8 cellular contexts compared by ENCODE assay signal in the genomic region with DNA sequence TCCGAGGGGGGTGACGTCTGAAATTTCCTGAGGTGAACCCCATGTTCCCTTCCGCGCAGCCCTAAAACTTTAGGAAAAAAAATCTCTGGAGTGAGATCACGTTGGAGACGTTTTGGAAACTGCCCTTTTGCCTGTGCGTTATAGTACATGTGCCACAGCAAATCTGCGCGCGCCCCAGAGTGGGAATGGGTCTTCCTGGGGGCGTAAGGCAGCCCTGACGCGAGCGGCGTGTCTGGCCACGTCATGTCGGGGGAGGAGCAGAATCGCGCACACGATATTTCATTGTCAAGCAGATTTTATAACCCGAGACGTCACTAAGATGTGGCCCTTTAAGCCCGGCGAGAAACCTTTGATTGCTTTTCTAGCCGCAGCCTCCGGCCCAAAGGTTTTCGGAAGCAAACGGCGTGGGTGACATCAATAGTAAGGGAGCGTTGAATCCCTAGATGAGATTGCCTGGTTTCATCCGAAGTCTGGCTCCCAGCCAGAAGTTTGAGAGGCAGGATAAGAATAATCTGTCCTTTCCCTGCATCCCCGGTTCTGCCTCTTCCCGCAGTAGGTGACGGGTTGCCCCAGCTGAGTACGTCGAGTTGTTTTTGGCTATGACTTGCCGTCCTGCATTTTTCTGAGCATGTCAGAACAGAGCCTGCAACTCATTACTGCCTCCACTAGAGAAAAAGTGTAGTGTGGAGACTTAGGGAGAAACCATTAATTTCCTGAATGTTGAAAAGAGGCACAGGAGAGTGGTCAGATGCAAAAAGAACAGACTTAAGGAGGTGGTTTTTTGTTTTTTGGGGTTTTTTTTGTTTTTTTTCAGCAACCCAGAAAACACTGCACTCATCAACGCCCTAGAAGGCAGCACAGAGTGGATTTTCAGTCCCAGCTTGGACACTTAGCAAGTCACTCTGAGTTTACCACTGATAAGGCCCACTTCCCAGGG. TPM values are rescaled to one million over a fixed set of nuclear protein-coding genes. Genes with fewer than 3 reads are reported as not detected.
A peak's percentile ranks its signal among the peaks of the same experiment; 100 is the strongest.
DNase-seq lines count a peak whose midpoint lies in the region; ATAC-seq and TF ChIP-seq lines count a peak whose summit lies in the region.

No MANE protein-coding gene starts in this region.

- H3K18ac ChIP-seq in H9 (ENCODE audit: insufficient read length, low read depth, low read length), result peak overlapping the region; percentile 98

- H3K36me3 ChIP-seq in gastroesophageal sphincter, result peaks cover 0 to 2% of the 10 kb centered on the region in 2 donors
- H3K36me3 ChIP-seq in suprapubic skin, result no peaks in the 10 kb centered on the region

- H3K4me1 ChIP-seq in H9 (ENCODE audit: insufficient read depth, low read length) (peaks cover 3% of the 10 kb centered on the region), gastroesophageal sphincter (peaks cover 3 to 51% (median 15%) of the 10 kb centered on the region in 3 donors), suprapubic skin (peaks cover 67% of the 10 kb centered on the region)

- H3K56ac ChIP-seq in H9 (ENCODE audit: insufficient read length, low read depth, low read length), result peak overlapping the region; percentile 48

- no peak overlapping the region for H2BK15ac ChIP-seq in H9 (ENCODE audit: low read depth, low read length)

- H3T11ph ChIP-seq in H9 (ENCODE audit: low read length), result no peak overlapping the region

- TF ChIP-seq POLR2A in Raji (IDR thresholded peaks at IDR 0.05; ENCODE audit: insufficient read depth, low read depth, low read length) (peak; percentile 79), gastroesophageal sphincter (IDR thresholded peaks at IDR 0.05) (peak; percentile 31 to 46), suprapubic skin (IDR thresholded peaks at IDR 0.05) (peak; percentile 22 to 62)

- peak overlapping the region; percentile 66 for H2AFZ ChIP-seq in H9 (ENCODE audit: low read length)

- H3K23ac ChIP-seq in H9 (ENCODE audit: insufficient read length, low read depth, low read length), result no peak overlapping the region

- H3K27me3 ChIP-seq in H9 (ENCODE audit: insufficient read depth, low read length), result no peaks in the 10 kb centered on the region
- H3K27me3 ChIP-seq in gastroesophageal sphincter, result no peaks in the 10 kb centered on the region
- no peaks in the 10 kb centered on the region for H3K27me3 ChIP-seq in suprapubic skin

- no peaks in the 10 kb centered on the region for H4K20me1 ChIP-seq in H9 (ENCODE audit: control insufficient read depth, insufficient read depth, insufficient read length)

- peak overlapping the region; percentile 81 to 93 for H3K4me3 Mint-ChIP-seq in H9

- no peak for TF ChIP-seq CTCF in H9 (conservative IDR thresholded peaks at IDR 0.05)
- peak in 3 of 4 experiments; percentile 33 to 72 (median 48) for TF ChIP-seq CTCF in gastroesophageal sphincter (IDR thresholded peaks at IDR 0.05)
- TF ChIP-seq CTCF in suprapubic skin (IDR thresholded peaks at IDR 0.05), result peak in 1 of 2 donors; percentile 22

- ATAC-seq in gastroesophageal sphincter, result peak; percentile 90

- H2BK5ac ChIP-seq in H9 (ENCODE audit: insufficient read length, low read length), result peak overlapping the region; percentile 66

- peak overlapping the region; percentile 95 for H2BK120ac ChIP-seq in H9 (ENCODE audit: low read depth, low read length, poor library complexity, severe bottlenecking)

- no peak overlapping the region for H3K4ac ChIP-seq in H9 (ENCODE audit: low read depth, low read length)

- H2BK12ac ChIP-seq in H9 (ENCODE audit: insufficient read length, low read depth, low read length), result peak overlapping the region; percentile 70

- H3K9me3 Mint-ChIP-seq in H9, result no peaks in the 10 kb centered on the region; a peak in 2 of 5 replicates

- H3K9me3 ChIP-seq in H9 (ENCODE audit: control insufficient read depth, low read depth, low read length) (no peaks in the 10 kb centered on the region), gastroesophageal sphincter (no peaks in the 10 kb centered on the region), suprapubic skin (no peaks in the 10 kb centered on the region)

- no peak overlapping the region for H2AK5ac ChIP-seq in H9 (ENCODE audit: insufficient read length, low read length)

- no peaks in the 10 kb centered on the region for H3K79me1 ChIP-seq in H9 (ENCODE audit: insufficient read depth, low read depth, low read length, poor library complexity, severe bottlenecking)

- H4K5ac ChIP-seq in H9 (ENCODE audit: insufficient read length, low read depth, low read length), result peak overlapping the region; percentile 84

- H3K27ac Mint-ChIP-seq in H9, result peak overlapping the region; percentile 99 to 100 (median 99)

- H3K14ac ChIP-seq in H9 (ENCODE audit: insufficient read depth, low read length), result peak overlapping the region; percentile 98; the same call in 1 of the 2 replicates

- H3K9ac ChIP-seq in H9 (ENCODE audit: extremely low read depth, insufficient read length, low read length), result peak overlapping the region; percentile 96

- peaks cover 11% of the 10 kb centered on the region for H3K23me2 ChIP-seq in H9 (ENCODE audit: insufficient read length, low read depth, low read length, poor library complexity, severe bottlenecking)

- peak overlapping the region; percentile 93 for H3K4me2 ChIP-seq in H9 (ENCODE audit: insufficient read depth, insufficient read length, low read length)

- H4K91ac ChIP-seq in H9 (ENCODE audit: insufficient read length, low read depth, low read length), result peak overlapping the region; percentile 0

- peak overlapping the region; percentile 22 for H4K8ac ChIP-seq in H9 (replicated peaks; ENCODE audit: insufficient read length, low read depth, low read length)

- WGBS in H9 (ENCODE audit: extremely low coverage, insufficient read length, low lambda C conversion rate), result no CpG with 5 or more reads among the region's 38 CpGs
- 1 to 3% methylated on average over 9 to 16 of the region's 38 CpGs for WGBS in gastroesophageal sphincter (ENCODE audit: low coverage in 1 of 2), 2 donors
- under 1% methylated on average over 27 of the region's 38 CpGs for whole genome bisulfite sequencing in suprapubic skin

- peaks cover 30 to 32% of the 10 kb centered on the region in 2 experiments for H3K4me1 Mint-ChIP-seq in H9

- H2BK20ac ChIP-seq in H9 (ENCODE audit: low read depth, low read length, poor library complexity, severe bottlenecking), result peak overlapping the region; percentile 91

- TF ChIP-seq EP300 in gastroesophageal sphincter (IDR thresholded peaks at IDR 0.05), result peak; percentile 21
- no peak for TF ChIP-seq EP300 in suprapubic skin (IDR thresholded peaks at IDR 0.05)

- no peaks in the 10 kb centered on the region; a peak in 1 of 7 replicates for H3K36me3 Mint-ChIP-seq in H9 (ENCODE audit: insufficient read depth in 1 of 3, low read depth in 3 of 3)

- peak overlapping the region; percentile 74 for H3K27ac ChIP-seq in H9 (ENCODE audit: insufficient read length, low read depth, low read length)
- H3K27ac ChIP-seq in gastroesophageal sphincter, result peak overlapping the region; percentile 91 to 99 (median 97)
- peak overlapping the region; percentile 94 for H3K27ac ChIP-seq in suprapubic skin

- DNase-seq in GDM1 (lab: John Stamatoyannopoulos, UW) (peak; percentile 85), H9 (peak; percentile 88), M059J (ENCODE audit: low read depth) (peak; percentile 91), non-pigmented ciliary epithelial cell (ENCODE audit: low read depth) (peak; percentile 83), suprapubic skin (ENCODE audit: low spot score in 2 of 2) (peak; percentile 95 to 97)
- peak; percentile 83 to 90 (median 88) for DNase-seq in activated naive CD4-positive, alpha-beta T cell (lab: John Stamatoyannopoulos, UW)

- H3K27me3 Mint-ChIP-seq in H9 (ENCODE audit: low read depth), result no peaks in the 10 kb centered on the region; the same call in 1 of the 2 replicates

- H3K79me2 ChIP-seq in H9 (ENCODE audit: insufficient read depth, low read length), result no peaks in the 10 kb centered on the region

- peak overlapping the region; percentile 66 to 72 for H3K4me3 ChIP-seq in gastroesophageal sphincter
- peak overlapping the region; percentile 77 for H3K4me3 ChIP-seq in suprapubic skin

RNA-seq across cellular contexts. Expression of gene PMVK, which starts 0.8 kb away (rescaled TPM):
- total RNA-seq in H9 (2021) (26.3 and 30.2 TPM in 2 replicates), gastroesophageal sphincter (10 to 100 TPM; 15.8 to 21.3 (median 18.2) TPM), suprapubic skin (10 to 100 TPM; 19.3 to 38.0 (median 28.8) TPM)
- total RNA-seq in M059J (2014; rRNA removed; shearing (Covaris generic)), result 5.5 and 6.2 TPM in 2 replicates

RNA-seq across cellular contexts. Expression of gene PBXIP1, which starts 18.6 kb away (rescaled TPM):
- total RNA-seq in H9 (2021), result 21.6 and 22.5 TPM in 2 replicates
- 66.7 and 97.9 TPM in 2 replicates for total RNA-seq in M059J (2014; rRNA removed; shearing (Covaris generic))
- 100 to 1,000 TPM; 205 to 371 (median 283) TPM for total RNA-seq in gastroesophageal sphincter
- 10 to 100 TPM; 41.4 to 67.4 (median 61.3) TPM for total RNA-seq in suprapubic skin

RNA-seq across cellular contexts. Expression of gene PYGO2, which starts 24.3 kb away (rescaled TPM):
- 38.7 and 39.5 TPM in 2 replicates for total RNA-seq in H9 (2021)
- 27.5 and 41.7 TPM in 2 replicates for total RNA-seq in M059J (2014; rRNA removed; shearing (Covaris generic))
- 10 to 100 TPM; 19.1 to 40.1 (median 25.7) TPM for total RNA-seq in gastroesophageal sphincter
- total RNA-seq in suprapubic skin, result 10 to 100 TPM; 34.2 to 46.7 (median 35.3) TPM

RNA-seq across cellular contexts. Expression of gene SHC1, which starts 33.2 kb away (rescaled TPM):
- total RNA-seq in H9 (2021) (168 and 173 TPM in 2 replicates), gastroesophageal sphincter (100 to 1,000 TPM in 1 of 4 donors, 10 to 100 TPM in 3; 69.1 to 104 (median 90.2) TPM), suprapubic skin (100 to 1,000 TPM in 1 of 4 donors, 10 to 100 TPM in 3; 54.5 to 102 (median 69.5) TPM)
- total RNA-seq in M059J (2014; rRNA removed; shearing (Covaris generic)), result 64.4 and 84.5 TPM in 2 replicates

RNA-seq across cellular contexts. Expression of gene CKS1B, which starts 37.2 kb away (rescaled TPM):
- total RNA-seq in H9 (2021) (279 and 283 TPM in 2 replicates), gastroesophageal sphincter (10 to 100 TPM in 3 of 4 donors, 1 to 10 TPM in 1; 7.5 to 24.2 (median 17.6) TPM), suprapubic skin (10 to 100 TPM; 37.8 to 55.4 (median 49.7) TPM)
- 338 TPM in 2 replicates for total RNA-seq in M059J (2014; rRNA removed; shearing (Covaris generic))

Comparison
In these comparisons a context has a peak if more than half of its experiments do, and no peak if none do; other contexts are left out.
1. Peak in every context shown above with its lines: DNase-seq, ATAC-seq, H3K4me3 ChIP-seq and H3K27ac ChIP-seq.